ENCODE assay signal across 8 cellular contexts in the genomic region with DNA sequence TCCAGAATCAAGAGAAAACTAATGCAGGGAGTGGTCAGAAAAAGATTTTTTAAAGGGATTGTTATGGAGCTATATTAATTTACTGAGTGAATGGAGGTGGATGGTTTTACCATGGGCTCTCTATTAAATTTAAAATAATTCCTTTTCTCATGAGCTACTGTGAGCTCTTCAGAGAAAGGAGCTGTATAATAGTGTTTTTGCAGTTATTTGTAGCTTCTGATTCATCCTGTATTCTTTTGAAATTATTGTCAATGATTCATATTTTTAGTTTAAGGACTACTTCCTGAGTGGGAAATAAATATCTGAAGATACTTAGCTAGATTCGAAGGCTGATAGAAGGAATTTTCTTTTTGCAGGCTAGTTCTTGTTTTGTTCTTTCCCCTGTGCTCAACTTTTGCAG. TPM values are rescaled to one million over a fixed set of nuclear protein-coding genes. Genes with fewer than 3 reads are reported as not detected.
DNase-seq lines count a peak whose midpoint lies in the region; ATAC-seq and TF ChIP-seq lines count a peak whose summit lies in the region.
"Not testable (repeated sequence)": the region's sequence is repeated elsewhere in the genome, so short reads cannot be mapped to it uniquely, and the experiment has no call there.

No MANE protein-coding gene starts in this region.

- H3K79me2 ChIP-seq in GM23338 (replicated peaks; ENCODE audit: insufficient read depth) (peaks cover 57% of the 10 kb centered on the region), OCI-LY7 (ENCODE audit: insufficient read depth, low read depth, low read length) (peaks cover 34% of the 10 kb centered on the region), mesendoderm (ENCODE audit: control insufficient read depth, insufficient read depth, low read length) (peaks cover 14% of the 10 kb centered on the region)

- not testable (repeated sequence) for TF ChIP-seq CTCF in GM23338 (conservative IDR thresholded peaks at IDR 0.05; ENCODE audit: low read depth in 2 of 2); OCI-LY7 (conservative IDR thresholded peaks at IDR 0.05; ENCODE audit: low read length); fibroblast of villous mesenchyme (IDR thresholded peaks at IDR 0.05; ENCODE audit: insufficient read depth, low read depth, low read length)

- H4K20me1 ChIP-seq in GM23338 (replicated peaks; ENCODE audit: insufficient read depth); OCI-LY7 (ENCODE audit: insufficient read depth, low read length): not testable (repeated sequence)

- no CpG with 5 or more reads among the region's 1 CpG for WGBS in mesendoderm (ENCODE audit: extremely low coverage, insufficient coverage, low lambda C conversion rate)

- H3K18ac ChIP-seq in mesendoderm (ENCODE audit: low read length) = not testable (repeated sequence)

- H3K79me1 ChIP-seq in mesendoderm (ENCODE audit: low read length) = not testable (repeated sequence)

- H3K9ac ChIP-seq in mesendoderm (ENCODE audit: low read length) = peak overlapping the region; percentile 57

- H3K27ac ChIP-seq in GM23338 (ENCODE audit: low read depth); OCI-LY7 (ENCODE audit: low read depth, low read length, poor library complexity, severe bottlenecking); mesendoderm (ENCODE audit: low read depth, low read length): not testable (repeated sequence)

- H2BK15ac ChIP-seq in mesendoderm (replicated peaks; ENCODE audit: low read depth) = not testable (repeated sequence)

- not testable (repeated sequence) for H3K4me1 ChIP-seq in GM23338 (ENCODE audit: insufficient read depth); mesendoderm (ENCODE audit: control insufficient read depth, low read depth, low read length)
- H3K4me1 ChIP-seq in OCI-LY7 (ENCODE audit: insufficient read depth, low read length, poor library complexity, severe bottlenecking) = peaks cover 16% of the 10 kb centered on the region

- not testable (repeated sequence) for H3K27ac Mint-ChIP-seq in GM23338
- peak overlapping the region; percentile 89 for H3K27ac Mint-ChIP-seq in central memory CD8-positive, alpha-beta T cell (ENCODE audit: low read depth)

- peak overlapping the region; percentile 94 for H3K4me3 Mint-ChIP-seq in GM23338
- H3K4me3 Mint-ChIP-seq in activated T-cell treated with anti-CD3 and anti-CD28 coated beads, Interleukin-2, amount 50 U/mL, for 4 hours = peak overlapping the region; percentile 92
- peak overlapping the region; percentile 82 for H3K4me3 Mint-ChIP-seq in central memory CD8-positive, alpha-beta T cell

- H3K27me3 Mint-ChIP-seq in GM23338 (ENCODE audit: insufficient read depth, low read depth, poor library complexity); activated T-cell treated with anti-CD3 and anti-CD28 coated beads, Interleukin-2, amount 50 U/mL, for 4 hours (ENCODE audit: low read depth); central memory CD8-positive, alpha-beta T cell: not testable (repeated sequence)

- not testable (repeated sequence) for H3K9me3 ChIP-seq in OCI-LY7 (ENCODE audit: low read length)

- not testable (repeated sequence) for H3K9me2 ChIP-seq in GM23338 (ENCODE audit: insufficient read depth); OCI-LY7 (ENCODE audit: insufficient read depth, low read length)

- not testable (repeated sequence) for H4K5ac ChIP-seq in mesendoderm (ENCODE audit: low read length)

- not testable (repeated sequence) for H2BK120ac ChIP-seq in mesendoderm (ENCODE audit: low read depth, low read length)

- POLR2A ChIA-PET in OCI-LY7 (lab: Charles Lee) = interaction anchor here (0.8 kb wide), 1 partner anchor 330 kb away, joined by 3 read pairs; the partner anchor contains the start of gene ATP6V1F

- not testable (repeated sequence) for H3K27me3 ChIP-seq in GM23338 (ENCODE audit: insufficient read depth); mesendoderm (ENCODE audit: insufficient read depth, low read length, poor library complexity)

- not testable (repeated sequence) for H3K23ac ChIP-seq in mesendoderm (ENCODE audit: low read length)

- H3K36me3 ChIP-seq in GM23338 (ENCODE audit: insufficient read depth); mesendoderm (ENCODE audit: control insufficient read depth, insufficient read depth, low read length): not testable (repeated sequence)
- H3K36me3 ChIP-seq in OCI-LY7 (ENCODE audit: insufficient read depth, low read length) = peaks cover 26% of the 10 kb centered on the region

- H3K56ac ChIP-seq in mesendoderm (ENCODE audit: low read length) = not testable (repeated sequence)

- not testable (repeated sequence) for ATAC-seq in GM23338; activated T-cell treated with anti-CD3 and anti-CD28 coated beads, Interleukin-2, amount 50 U/mL, for 4 hours; central memory CD8-positive, alpha-beta T cell (replicated peaks; ENCODE audit: extremely low read depth, poor library complexity, severe bottlenecking)

- BruUV-seq in OCI-LY7 (replicated peaks; lab: Mats Ljungman, UMichigan) = not testable (repeated sequence)

- peaks cover 30% of the 10 kb centered on the region for H3K36me3 Mint-ChIP-seq in GM23338 (ENCODE audit: low read depth)
- not testable (repeated sequence) for H3K36me3 Mint-ChIP-seq in activated T-cell treated with anti-CD3 and anti-CD28 coated beads, Interleukin-2, amount 50 U/mL, for 4 hours (ENCODE audit: insufficient read depth)
- H3K36me3 Mint-ChIP-seq in central memory CD8-positive, alpha-beta T cell (ENCODE audit: insufficient read depth) = peaks cover 38% of the 10 kb centered on the region

- H3K9me3 Mint-ChIP-seq in GM23338; activated T-cell treated with anti-CD3 and anti-CD28 coated beads, Interleukin-2, amount 50 U/mL, for 4 hours; central memory CD8-positive, alpha-beta T cell: not testable (repeated sequence)

- CTCF ChIA-PET in OCI-LY7 (lab: Charles Lee; ENCODE audit: unreplicated experiment) = not testable (repeated sequence)

- H2AK5ac ChIP-seq in mesendoderm (ENCODE audit: low read length) = not testable (repeated sequence)

- intact Hi-C loops in OCI-LY7 (cut with micrococcal nuclease; ENCODE audit: unreplicated experiment) = loop anchor here (2.0 kb wide), 1 partner anchor 56 kb away; the partner anchor contains the start of gene METTL2B

- peak overlapping the region; percentile 89 for H3K4me3 ChIP-seq in GM23338
- peak overlapping the region; percentile 91 for H3K4me3 ChIP-seq in OCI-LY7 (ENCODE audit: low read depth, low read length, poor library complexity, severe bottlenecking)
- peak overlapping the region; percentile 54 for H3K4me3 ChIP-seq in fibroblast of villous mesenchyme (ENCODE audit: low read depth, low read length)
- not testable (repeated sequence) for H3K4me3 ChIP-seq in mesendoderm (ENCODE audit: low read length)
- H3K4me3 ChIP-seq in skeletal muscle cell (ENCODE audit: low read depth, low read length) = peak overlapping the region; percentile 63

- DNase-seq in AG08396 (ENCODE audit: low spot score) = peak; percentile 27
- DNase-seq in GM23338 (ENCODE audit: low spot score); OCI-LY7 (ENCODE audit: low spot score); activated T-cell treated with anti-CD3 and anti-CD28 coated beads, Interleukin-2, amount 50 U/mL, for 4 hours; central memory CD8-positive, alpha-beta T cell (ENCODE audit: low spot score in 2 of 2); fibroblast of villous mesenchyme (ENCODE audit: low read depth); mesendoderm; skeletal muscle cell (ENCODE audit: low read depth): not testable (repeated sequence)

- peak overlapping the region; percentile 78 for H3K4me2 ChIP-seq in GM23338
- H3K4me2 ChIP-seq in OCI-LY7 (ENCODE audit: low read length) = peak overlapping the region; percentile 98
- not testable (repeated sequence) for H3K4me2 ChIP-seq in mesendoderm (ENCODE audit: low read length)

- not testable (repeated sequence) for H4K8ac ChIP-seq in mesendoderm (ENCODE audit: low read depth, low read length)

- H2AFZ ChIP-seq in GM23338; OCI-LY7 (ENCODE audit: low read length): not testable (repeated sequence)

- peaks cover 17% of the 10 kb centered on the region for H3K4me1 Mint-ChIP-seq in GM23338
- peaks cover 41% of the 10 kb centered on the region for H3K4me1 Mint-ChIP-seq in activated T-cell treated with anti-CD3 and anti-CD28 coated beads, Interleukin-2, amount 50 U/mL, for 4 hours (ENCODE audit: low read depth)
- H3K4me1 Mint-ChIP-seq in central memory CD8-positive, alpha-beta T cell = peaks cover 34% of the 10 kb centered on the region

- H2BK5ac ChIP-seq in mesendoderm (ENCODE audit: low read length) = not testable (repeated sequence)

- not testable (repeated sequence) for H3F3A ChIP-seq in GM23338 (replicated peaks; ENCODE audit: low read depth)

- not testable (repeated sequence) for H3K4ac ChIP-seq in mesendoderm (ENCODE audit: low read depth, low read length)

RNA-seq across cellular contexts. Expression of gene METTL2B, which starts 56.4 kb away (rescaled TPM):
- total RNA-seq in GM23338 (2014; rRNA removed; shearing (Covaris generic)) = 48.3 and 72.0 TPM in 2 replicates
- polyA plus RNA-seq in GM23338 (2016; fragmentation: Nextera tagmentation; extraction: Ambion mirVana) = 21.2 and 24.0 TPM in 2 replicates
- total RNA-seq in OCI-LY7 (2014; rRNA removed; shearing (Covaris generic)) = 25.4 and 27.8 TPM in 2 replicates
- total RNA-seq in OCI-LY7 (2022) (35.4 and 40.7 TPM in 2 replicates), fibroblast of villous mesenchyme (36.7 and 37.0 TPM in 2 replicates)
- 10 to 100 TPM; 68.5 to 74.2 (median 73.7) TPM for total RNA-seq in activated T-cell treated with anti-CD3 and anti-CD28 coated beads, Interleukin-2, amount 50 U/mL, for 4 hours
- 28.8 TPM for polyA plus RNA-seq in mesendoderm (2013, experiment 1 of 2)
- 27.4 TPM for polyA plus RNA-seq in mesendoderm (2013, experiment 2 of 2)
